8 cellular contexts compared by ENCODE assay signal in genomic region chr12:69239286-69239921, GRCh38. TPM values are rescaled to one million over a fixed set of nuclear protein-coding genes. Genes with fewer than 3 reads are reported as not detected.
DNase-seq lines count a peak whose midpoint lies in the region; ATAC-seq and TF ChIP-seq lines count a peak whose summit lies in the region.

TSS of gene CPSF6 (plus strand) at chr12:69239569. CDS start at chr12:69239647, 78 bp downstream.

- peak within 1 kb of the TSS; percentile 94 to 100 (median 98) for H3K4me3 Mint-ChIP-seq in naive thymus-derived CD4-positive, alpha-beta T cell
- peak within 1 kb of the TSS; percentile 91 for H3K4me3 Mint-ChIP-seq in stimulated activated memory B cell treated with anti-CD40 and anti-IgM and Interleukin-4, amounts not matched to agents 10 μg/mL and 1 μg/mL and 100 μg/mL, for 72 hours

- H3K9me3 ChIP-seq in naive thymus-derived CD4-positive, alpha-beta T cell (ENCODE audit: control insufficient read depth in 2 of 3, low read length in 3 of 3), result no peaks in the 10 kb centered on the region

- H3K36me3 Mint-ChIP-seq in naive thymus-derived CD4-positive, alpha-beta T cell, result peaks cover 0 to 10% (median 3%) of the 10 kb centered on the region in 5 donors
- H3K36me3 Mint-ChIP-seq in stimulated activated memory B cell treated with anti-CD40 and anti-IgM and Interleukin-4, amounts not matched to agents 10 μg/mL and 1 μg/mL and 100 μg/mL, for 72 hours, result no peaks in the 10 kb centered on the region

- POLR2A ChIA-PET in naive thymus-derived CD4-positive, alpha-beta T cell (lab: Charles Lee), result interaction anchor here (0.9 to 5.9 kb wide), 7 partner anchors 8 to 92 kb away, joined by 3 to 45 read pairs (median 4); no protein-coding TSS in a partner anchor

- H3K36me3 ChIP-seq in naive thymus-derived CD4-positive, alpha-beta T cell (ENCODE audit: control insufficient read depth in 2 of 3, insufficient read depth in 3 of 3, low read length in 3 of 3), result peaks cover 0 to 3% (median 0%) of the 10 kb centered on the region in 3 experiments

- no peaks in the 10 kb centered on the region for H3K27me3 ChIP-seq in naive thymus-derived CD4-positive, alpha-beta T cell (ENCODE audit: control insufficient read depth in 2 of 2, insufficient read depth in 2 of 2, low read length in 2 of 2)

- H3K9me3 Mint-ChIP-seq in naive thymus-derived CD4-positive, alpha-beta T cell, result peaks cover 0 to 3% (median 0%) of the 10 kb centered on the region in 11 donors
- H3K9me3 Mint-ChIP-seq in stimulated activated memory B cell treated with anti-CD40 and anti-IgM and Interleukin-4, amounts not matched to agents 10 μg/mL and 1 μg/mL and 100 μg/mL, for 72 hours, result no peaks in the 10 kb centered on the region

- peaks cover 32 to 58% (median 54%) of the 10 kb centered on the region in 7 donors for H3K4me1 Mint-ChIP-seq in naive thymus-derived CD4-positive, alpha-beta T cell
- H3K4me1 Mint-ChIP-seq in stimulated activated memory B cell treated with anti-CD40 and anti-IgM and Interleukin-4, amounts not matched to agents 10 μg/mL and 1 μg/mL and 100 μg/mL, for 72 hours, result peaks cover 31% of the 10 kb centered on the region

- peak; percentile 93 for DNase-seq in EL
- peak; percentile 83 for DNase-seq in H4 (ENCODE audit: low spot score)
- peak; percentile 52 for DNase-seq in LNCaP clone FGC (ENCODE audit: low read depth)
- peak; percentile 96 for DNase-seq in RPMI8226
- peak; percentile 95 to 96 for DNase-seq in activated T-helper 1 cell treated with anti-CD3 and anti-CD28 coated beads, Interleukin-2, amount 50 U/mL, for 16 hours (ENCODE audit: low read depth in 1 of 2, low spot score in 1 of 2)
- DNase-seq in fibroblast of gingiva (ENCODE audit: low read depth), result peak; percentile 94
- peak; percentile 93 to 97 (median 95) for DNase-seq in naive thymus-derived CD4-positive, alpha-beta T cell

- no peaks in the 10 kb centered on the region for H3K27me3 Mint-ChIP-seq in naive thymus-derived CD4-positive, alpha-beta T cell
- H3K27me3 Mint-ChIP-seq in stimulated activated memory B cell treated with anti-CD40 and anti-IgM and Interleukin-4, amounts not matched to agents 10 μg/mL and 1 μg/mL and 100 μg/mL, for 72 hours, result no peaks in the 10 kb centered on the region

- TF ChIP-seq CTCF in LNCaP clone FGC (IDR thresholded peaks at IDR 0.05; ENCODE audit: control insufficient read depth, extremely low read depth, insufficient read depth), result 0 out of 2 replicates have a peak, but pooled peaks have one; percentile 6

- CTCF ChIA-PET in naive thymus-derived CD4-positive, alpha-beta T cell (lab: Charles Lee), result interaction anchor here (0.8 kb wide), 1 partner anchor 83 kb away, joined by 3 read pairs; no protein-coding TSS in a partner anchor

- H3K27ac Mint-ChIP-seq in naive thymus-derived CD4-positive, alpha-beta T cell, result peak within 1 kb of the TSS; percentile 96 to 100 (median 99)
- peak within 1 kb of the TSS; percentile 94 for H3K27ac Mint-ChIP-seq in stimulated activated memory B cell treated with anti-CD40 and anti-IgM and Interleukin-4, amounts not matched to agents 10 μg/mL and 1 μg/mL and 100 μg/mL, for 72 hours

- peaks cover 32 to 37% of the 10 kb centered on the region in 2 donors for H3K4me1 ChIP-seq in naive thymus-derived CD4-positive, alpha-beta T cell (ENCODE audit: control insufficient read depth in 2 of 2, insufficient read depth in 2 of 2, low read length in 2 of 2)

- peak within 1 kb of the TSS; percentile 78 for H3K4me3 ChIP-seq in LNCaP clone FGC (ENCODE audit: low read depth, low read length)
- H3K4me3 ChIP-seq in naive thymus-derived CD4-positive, alpha-beta T cell (ENCODE audit: low read length), result peak within 1 kb of the TSS; percentile 86

- H3K27ac ChIP-seq in naive thymus-derived CD4-positive, alpha-beta T cell (ENCODE audit: low read depth, low read length), result peak within 1 kb of the TSS; percentile 90

- ATAC-seq in naive thymus-derived CD4-positive, alpha-beta T cell, result peak; percentile 96
- ATAC-seq in stimulated activated memory B cell treated with anti-CD40 and anti-IgM and Interleukin-4, amounts not matched to agents 10 μg/mL and 1 μg/mL and 100 μg/mL, for 72 hours, result peak; percentile 99

- intact Hi-C loops in naive thymus-derived CD4-positive, alpha-beta T cell (cut with micrococcal nuclease), result loop anchor here (1.0 to 10.0 kb wide), 19 partner anchors 15 to 1971 kb away; partner anchors contain the start of genes CCT2 (in 2 of the 2), CPM (in 2 of the 2), FRS2 (in 2 of the 2) and MDM2 (in 2 of the 2)

RNA-seq across cellular contexts. Expression of gene CPSF6, which starts in this region (rescaled TPM):
- total RNA-seq in H4 (2014; rRNA removed; shearing (Covaris generic)), result 22.4 and 25.3 TPM in 2 replicates
- 100 to 1,000 TPM in 2 of 5 experiments, 10 to 100 TPM in 3; 86.8 to 127 (median 96.5) TPM for total RNA-seq in naive thymus-derived CD4-positive, alpha-beta T cell
- polyA plus RNA-seq in naive thymus-derived CD4-positive, alpha-beta T cell, result 10 to 100 TPM; 33.2 to 48.4 TPM

Comparison
In these comparisons a context has a peak if more than half of its experiments do, and no peak if none do; other contexts are left out.
1. Peak in every context shown above with its lines: DNase-seq, ATAC-seq, H3K4me3 ChIP-seq and H3K27ac ChIP-seq.